20 cellular contexts compared by ENCODE assay signal in genomic region chr18:42915240-42915791, GRCh38.
A peak's percentile ranks its signal among the peaks of the same experiment; 100 is the strongest.
DNase-seq lines count a peak whose midpoint lies in the region; ATAC-seq, FAIRE-seq and TF ChIP-seq lines count a peak whose summit lies in the region.
"Had no signal": no experiment of that assay in that cellular context is flagged by ENCODE, and none has a peak within 500 bp of the region (broad histone marks: within the 10 kb centered on the region; RNA-seq: fewer than 3 reads in every experiment).

No MANE protein-coding gene starts in this region.

- no peak overlapping the region for H3K27ac ChIP-seq in lower lobe of right lung
- H3K27ac ChIP-seq: neutrophil had no signal

- DNase-seq in D721Med (ENCODE audit: insufficient read length, low spot score) (no peak), NCI-H1417 treated with DMSO at 0.1 percent for 48 hours (lab: John Stamatoyannopoulos, UW) (peak; percentile 51), NCI-H510A treated with DMSO at 0.1 percent for 48 hours (lab: John Stamatoyannopoulos, UW) (peak; percentile 97), left lobe of liver (ENCODE audit: low spot score) (no peak), sciatic nerve (ENCODE audit: low spot score) (no peak), AG08396 (ENCODE audit: low spot score) (no peak), GM03348 (ENCODE audit: low spot score) (no peak), lower lobe of right lung (no peak)
- DNase-seq: activated CD4-positive, CD25-positive, alpha-beta regulatory T cell treated with anti-CD3 and anti-CD28 coated beads, Interleukin-2, amount 50 U/mL, for 72 hours; CD8-positive, alpha-beta T cell; NCI-H82; right cardiac atrium; stimulated activated naive B cell treated with anti-CD40 and anti-IgM and Interleukin-4, amounts not matched to agents 10 μg/mL and 1 μg/mL and 100 μg/mL, for 72 hours; T-helper 9 cell; trophoblast cell had no signal

- FAIRE-seq in D721Med (lab: Jason Lieb, UNC): peak; percentile 16
- FAIRE-seq: GM19239 had no signal

- no peak overlapping the region for H3K4me3 ChIP-seq in lower lobe of right lung
- H3K4me3 ChIP-seq: HAP-1 had no signal

- no peak for TF ChIP-seq CTCF in D721Med (IDR thresholded peaks at IDR 0.05; ENCODE audit: insufficient read depth, missing control alignments)
- no peak for TF ChIP-seq CTCF in lower lobe of right lung (IDR thresholded peaks at IDR 0.05)

- no peaks in the 10 kb centered on the region for H3K36me3 ChIP-seq in lower lobe of right lung
- H3K36me3 ChIP-seq: HAP-1, neutrophil had no signal

- peak; percentile 23 for ATAC-seq in left lobe of liver
- ATAC-seq in sciatic nerve: no peak
- no peak for ATAC-seq in lower lobe of right lung
- ATAC-seq: activated T-helper 17 cell treated with anti-CD3 and anti-CD28 coated beads, Interleukin-2, amount 50 U/mL, for 72 hours; CD8-positive, alpha-beta T cell; esophagus mucosa; right cardiac atrium; stimulated activated naive B cell treated with anti-CD40 and anti-IgM and Interleukin-4, amounts not matched to agents 10 μg/mL and 1 μg/mL and 100 μg/mL, for 72 hours had no signal

- H3K9me3 ChIP-seq in lower lobe of right lung: no peaks in the 10 kb centered on the region
- H3K9me3 ChIP-seq: HAP-1, neutrophil had no signal

- intact Hi-C loops in sciatic nerve (cut with DNase I): no loop called here
- intact Hi-C loops in lower lobe of right lung (cut with DNase I): no loop called here

- no peaks in the 10 kb centered on the region for H3K4me1 ChIP-seq in lower lobe of right lung
- H3K4me1 ChIP-seq: HAP-1 had no signal

- no peaks in the 10 kb centered on the region for H3K27me3 ChIP-seq in lower lobe of right lung (ENCODE audit: low read depth)
- H3K27me3 ChIP-seq: neutrophil had no signal

Comparison
In these comparisons a context has a peak if more than half of its experiments do, and no peak if none do; other contexts are left out.
1. DNase-seq: peak in NCI-H1417 treated with DMSO at 0.1 percent for 48 hours (single experiment) and NCI-H510A treated with DMSO at 0.1 percent for 48 hours (single experiment); none in D721Med (single experiment), left lobe of liver (single experiment), sciatic nerve (single experiment), AG08396 (single experiment), GM03348 (single experiment) and lower lobe of right lung (single experiment).